In genomic region chr3:143442761-143443477, GRCh38 we compare ENCODE assay signal across 14 cellular contexts.
DNase-seq lines count a peak whose midpoint lies in the region; TF ChIP-seq lines count a peak whose summit lies in the region.
"Had no signal": no experiment of that assay in that cellular context is flagged by ENCODE, and none has a peak within 500 bp of the region (broad histone marks: within the 10 kb centered on the region; RNA-seq: fewer than 3 reads in every experiment).

No MANE protein-coding gene starts in this region.

- H3K27me3 ChIP-seq in SJSA1 (replicated peaks) = no peaks in the 10 kb centered on the region
- no peaks in the 10 kb centered on the region for H3K27me3 ChIP-seq in smooth muscle cell (ENCODE audit: low read depth)
- H3K27me3 ChIP-seq: neural progenitor cell, Peyer's patch had no signal

- H3K4me1 Mint-ChIP-seq in activated naive CD4-positive, alpha-beta T cell treated with anti-CD3 and anti-CD28 coated beads, Interleukin-2, amount 50 U/mL, for 24 hours = peaks cover 38% of the 10 kb centered on the region

- H3F3A ChIP-seq in smooth muscle cell (ENCODE audit: low read depth) = no peaks in the 10 kb centered on the region

- H3K9me3 Mint-ChIP-seq in activated naive CD4-positive, alpha-beta T cell treated with anti-CD3 and anti-CD28 coated beads, Interleukin-2, amount 50 U/mL, for 24 hours = no peaks in the 10 kb centered on the region
- H3K9me3 Mint-ChIP-seq: effector memory CD8-positive, alpha-beta T cell; neural progenitor cell had no signal

- no peaks in the 10 kb centered on the region for H3K79me2 ChIP-seq in smooth muscle cell (ENCODE audit: low read depth)

- no peaks in the 10 kb centered on the region for H3K9me3 ChIP-seq in SJSA1 (replicated peaks)
- H3K9me3 ChIP-seq in smooth muscle cell (replicated peaks; ENCODE audit: low read depth) = no peaks in the 10 kb centered on the region
- H3K9me3 ChIP-seq: Peyer's patch had no signal

- 74% methylated on average over 4 of the region's 4 CpGs for WGBS in smooth muscle cell (ENCODE audit: low lambda C conversion rate)

- H3K36me3 Mint-ChIP-seq in activated naive CD4-positive, alpha-beta T cell treated with anti-CD3 and anti-CD28 coated beads, Interleukin-2, amount 50 U/mL, for 24 hours = peaks cover 3% of the 10 kb centered on the region
- H3K36me3 Mint-ChIP-seq: neural progenitor cell, WTC11 had no signal

- no peak for DNase-seq in activated naive CD4-positive, alpha-beta T cell (lab: John Stamatoyannopoulos, UW)
- DNase-seq in SJSA1 (ENCODE audit: low read depth in 1 of 2, low spot score in 2 of 2) (no peak), fibroblast of mammary gland (ENCODE audit: low read depth) (peak; percentile 41), smooth muscle cell (lab: John Stamatoyannopoulos, UW; ENCODE audit: unreplicated experiment) (no peak), posterior vena cava (ENCODE audit: low spot score) (no peak)
- DNase-seq in central memory CD4-positive, alpha-beta T cell = no peak
- DNase-seq in activated CD4-positive, CD25-positive, alpha-beta regulatory T cell (lab: John Stamatoyannopoulos, UW) = no peak
- DNase-seq: effector memory CD8-positive, alpha-beta T cell; stimulated activated CD4-positive, alpha-beta T cell treated with anti-CD3 and anti-CD28 coated beads, Interleukin-2, amount 100 ng/mL, for 48 hours had no signal

- H3K36me3 ChIP-seq in SJSA1 (no peaks in the 10 kb centered on the region), smooth muscle cell (ENCODE audit: low read depth) (no peaks in the 10 kb centered on the region)
- H3K36me3 ChIP-seq: neural progenitor cell, Peyer's patch had no signal

- no peak overlapping the region for H3K4me3 Mint-ChIP-seq in activated naive CD4-positive, alpha-beta T cell treated with anti-CD3 and anti-CD28 coated beads, Interleukin-2, amount 50 U/mL, for 24 hours
- H3K4me3 Mint-ChIP-seq: effector memory CD8-positive, alpha-beta T cell; neural progenitor cell; WTC11 had no signal

- no peaks in the 10 kb centered on the region for H4K20me1 ChIP-seq in smooth muscle cell (ENCODE audit: low read depth)

- no peak for TF ChIP-seq CTCF in fibroblast of mammary gland (conservative IDR thresholded peaks at IDR 0.05; ENCODE audit: control insufficient read depth, insufficient read depth, low read depth, low read length)
- TF ChIP-seq CTCF in smooth muscle cell (IDR thresholded peaks at IDR 0.05; ENCODE audit: borderline replicate concordance, insufficient read depth, poor library complexity, severe bottlenecking) = no peak

- H3K27ac ChIP-seq in SJSA1 = peak overlapping the region; percentile 88
- H3K27ac ChIP-seq in smooth muscle cell (ENCODE audit: low read depth) = peak overlapping the region; percentile 60
- H3K27ac ChIP-seq: KMS-11, neural progenitor cell had no signal

- intact Hi-C loops in posterior vena cava (cut with DNase I) = no loop called here

- peak overlapping the region; percentile 73 for H3K27ac Mint-ChIP-seq in activated naive CD4-positive, alpha-beta T cell treated with anti-CD3 and anti-CD28 coated beads, Interleukin-2, amount 50 U/mL, for 24 hours
- H3K27ac Mint-ChIP-seq: effector memory CD8-positive, alpha-beta T cell; neural progenitor cell; WTC11 had no signal

- H3K4me1 ChIP-seq in SJSA1 (replicated peaks) (peaks cover 27% of the 10 kb centered on the region), smooth muscle cell (ENCODE audit: low read depth) (no peaks in the 10 kb centered on the region)
- H3K4me1 ChIP-seq: neural progenitor cell had no signal

- H3K9ac ChIP-seq in smooth muscle cell (ENCODE audit: low read depth) = peak overlapping the region; percentile 30
- H3K9ac ChIP-seq: KMS-11, neural progenitor cell had no signal

- H3K27me3 Mint-ChIP-seq in activated naive CD4-positive, alpha-beta T cell treated with anti-CD3 and anti-CD28 coated beads, Interleukin-2, amount 50 U/mL, for 24 hours = no peaks in the 10 kb centered on the region
- H3K27me3 Mint-ChIP-seq: effector memory CD8-positive, alpha-beta T cell had no signal

- H3K4me2 ChIP-seq in smooth muscle cell = no peak overlapping the region
- H3K4me2 ChIP-seq: KMS-11, neural progenitor cell had no signal

- no peak overlapping the region for H2AFZ ChIP-seq in smooth muscle cell (ENCODE audit: low read depth)
- H2AFZ ChIP-seq: neural progenitor cell had no signal

- H3K4me3 ChIP-seq in SJSA1 (no peak overlapping the region), fibroblast of mammary gland (ENCODE audit: control insufficient read depth, low read depth, low read length) (no peak overlapping the region), smooth muscle cell (no peak overlapping the region)
- H3K4me3 ChIP-seq: neural progenitor cell, Peyer's patch had no signal
